ENCODE assay signal across 15 cellular contexts in the genomic region with DNA sequence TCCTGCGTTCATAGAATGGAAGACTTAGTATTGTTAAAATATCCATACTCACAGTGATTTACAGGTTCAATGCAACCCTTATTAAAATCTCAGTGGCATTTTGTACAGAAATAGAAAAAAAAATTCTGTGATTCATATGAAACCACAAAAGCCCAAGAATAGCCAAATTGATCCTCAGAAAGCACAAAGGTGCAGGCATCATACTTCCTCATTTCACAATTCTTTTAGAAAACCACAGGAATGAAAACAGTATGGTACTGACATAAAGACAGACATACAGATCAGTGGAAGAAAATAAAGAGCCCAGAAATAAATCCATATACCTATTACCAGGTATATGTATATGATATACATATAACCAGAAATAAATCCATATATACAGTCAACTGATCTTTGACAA.
A peak's percentile ranks its signal among the peaks of the same experiment; 100 is the strongest.
DNase-seq lines count a peak whose midpoint lies in the region; ATAC-seq, FAIRE-seq and TF ChIP-seq lines count a peak whose summit lies in the region.
"Had no signal": no experiment of that assay in that cellular context is flagged by ENCODE, and none has a peak within 500 bp of the region (broad histone marks: within the 10 kb centered on the region; RNA-seq: fewer than 3 reads in every experiment).

No MANE protein-coding gene starts in this region.

- no peaks in the 10 kb centered on the region for H3K79me2 ChIP-seq in astrocyte (ENCODE audit: insufficient read depth, low read length)

- no peak overlapping the region for H3K4me3 Mint-ChIP-seq in astrocyte (ENCODE audit: unreplicated experiment)
- H3K4me3 Mint-ChIP-seq: activated T-helper 17 cell treated with anti-CD3 and anti-CD28 coated beads, Interleukin-2, amount 50 U/mL, for 72 hours; CD4-positive, CD25-positive, alpha-beta regulatory T cell had no signal

- no peak overlapping the region for H3K9ac ChIP-seq in astrocyte (ENCODE audit: low read length)

- ATAC-seq in GM21423 (IDR thresholded peaks at IDR 0.05; ENCODE audit: unreplicated experiment) (no peak), HG03097 (IDR thresholded peaks at IDR 0.05; ENCODE audit: low FRiP score, unreplicated experiment) (no peak)
- ATAC-seq: activated T-helper 17 cell treated with anti-CD3 and anti-CD28 coated beads, Interleukin-2, amount 50 U/mL, for 72 hours had no signal

- H3K27ac ChIP-seq in astrocyte (ENCODE audit: low read depth, low read length): no peak overlapping the region
- H3K27ac ChIP-seq in WERI-Rb-1: no peak overlapping the region
- H3K27ac ChIP-seq: stomach had no signal

- TF ChIP-seq CTCF in astrocyte (IDR thresholded peaks at IDR 0.05; ENCODE audit: insufficient read depth, low read depth, low read length) (no peak), WERI-Rb-1 (IDR thresholded peaks at IDR 0.05; ENCODE audit: low read depth, low read length) (no peak)

- H4K20me1 ChIP-seq in astrocyte (ENCODE audit: insufficient read depth, low read length): no peaks in the 10 kb centered on the region

- H3K4me1 Mint-ChIP-seq in astrocyte (ENCODE audit: low read depth, unreplicated experiment): peaks cover 29% of the 10 kb centered on the region
- H3K4me1 Mint-ChIP-seq: activated T-helper 17 cell treated with anti-CD3 and anti-CD28 coated beads, Interleukin-2, amount 50 U/mL, for 72 hours; CD4-positive, CD25-positive, alpha-beta regulatory T cell had no signal

- peaks cover 16% of the 10 kb centered on the region for H3K9me3 Mint-ChIP-seq in astrocyte (ENCODE audit: unreplicated experiment)
- H3K9me3 Mint-ChIP-seq: activated T-helper 17 cell treated with anti-CD3 and anti-CD28 coated beads, Interleukin-2, amount 50 U/mL, for 72 hours had no signal

- no peak overlapping the region for H3K27ac Mint-ChIP-seq in astrocyte (ENCODE audit: unreplicated experiment)
- H3K27ac Mint-ChIP-seq: activated T-helper 17 cell treated with anti-CD3 and anti-CD28 coated beads, Interleukin-2, amount 50 U/mL, for 72 hours; CD4-positive, CD25-positive, alpha-beta regulatory T cell had no signal

- H3K9me3 ChIP-seq in astrocyte (ENCODE audit: insufficient read depth, low read depth, low read length): no peaks in the 10 kb centered on the region
- no peaks in the 10 kb centered on the region for H3K9me3 ChIP-seq in WERI-Rb-1 (ENCODE audit: severe bottlenecking)

- no peaks in the 10 kb centered on the region for H3K27me3 Mint-ChIP-seq in astrocyte (ENCODE audit: low read depth, unreplicated experiment)

- H3K27me3 ChIP-seq in astrocyte (ENCODE audit: insufficient read depth, low read length) (no peaks in the 10 kb centered on the region), WERI-Rb-1 (ENCODE audit: insufficient read depth, low read depth, severe bottlenecking) (no peaks in the 10 kb centered on the region)
- H3K27me3 ChIP-seq: stomach had no signal

- H3K36me3 ChIP-seq in astrocyte (ENCODE audit: insufficient read depth, low read length) (no peaks in the 10 kb centered on the region), WERI-Rb-1 (no peaks in the 10 kb centered on the region)
- H3K36me3 ChIP-seq: stomach had no signal

- DNase-seq in EL: peak; percentile 78
- peak; percentile 66 for DNase-seq in MV-4-11 (lab: John Stamatoyannopoulos, UW)
- DNase-seq in astrocyte (ENCODE audit: low read depth): peak; percentile 80
- DNase-seq in iris pigment epithelial cell (ENCODE audit: low read depth): peak; percentile 88
- no peak for DNase-seq in activated CD4-positive, alpha-beta T cell treated with anti-CD3 and anti-CD28 coated beads for 48 hours
- no peak for DNase-seq in WERI-Rb-1
- DNase-seq: activated CD4-positive, alpha-beta T cell treated with anti-CD3 and anti-CD28 coated beads, Interleukin-2, amount 50 U/mL, for 4 hours; caudate nucleus; CD4-positive, CD25-positive, alpha-beta regulatory T cell; NCI-H187; stomach had no signal

- H3K4me3 ChIP-seq in astrocyte (ENCODE audit: insufficient read depth, low read depth, low read length): no peak overlapping the region
- H3K4me3 ChIP-seq in WERI-Rb-1 (ENCODE audit: low read depth, low read length): no peak overlapping the region
- H3K4me3 ChIP-seq: stomach had no signal

- peaks cover 19% of the 10 kb centered on the region for H3K4me1 ChIP-seq in astrocyte (ENCODE audit: insufficient read depth, low read length)
- H3K4me1 ChIP-seq: stomach had no signal

- H2AFZ ChIP-seq in astrocyte (ENCODE audit: low read depth, low read length): no peak overlapping the region

- no peaks in the 10 kb centered on the region for H3K36me3 Mint-ChIP-seq in astrocyte (ENCODE audit: low read depth, unreplicated experiment)
- H3K36me3 Mint-ChIP-seq: CD4-positive, CD25-positive, alpha-beta regulatory T cell had no signal

- peak overlapping the region; percentile 44 for H3K4me2 ChIP-seq in astrocyte (ENCODE audit: low read length)

- no peak for FAIRE-seq in astrocyte (lab: Jason Lieb, UNC)
- FAIRE-seq: HTR-8/SVneo had no signal

Comparison
In these comparisons a context has a peak if more than half of its experiments do, and no peak if none do; other contexts are left out.
1. DNase-seq: peak in EL (single experiment), MV-4-11 (single experiment), astrocyte (single experiment) and iris pigment epithelial cell (single experiment); none in activated CD4-positive, alpha-beta T cell treated with anti-CD3 and anti-CD28 coated beads for 48 hours (single experiment) and WERI-Rb-1 (single experiment).